In the genomic region with DNA sequence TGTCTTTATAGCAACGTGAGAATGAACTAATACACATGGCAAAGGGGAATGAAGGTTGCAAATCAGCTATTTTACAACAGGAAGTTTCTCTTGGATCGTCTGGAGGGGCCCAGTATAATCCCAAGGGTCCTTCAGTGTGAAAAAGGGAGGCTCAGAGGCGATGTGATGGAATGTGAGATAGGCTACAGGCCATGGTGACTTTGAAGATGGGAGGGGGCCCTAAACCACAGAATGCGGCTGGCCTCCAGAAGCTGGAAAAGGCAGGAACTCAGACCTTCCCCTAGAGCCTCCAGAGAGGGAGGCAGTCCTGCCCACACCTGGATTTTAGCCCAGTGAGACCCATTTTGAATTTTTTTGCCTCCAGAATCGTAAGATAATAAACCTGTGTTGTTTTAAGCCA, we compare ENCODE assay signal across 13 cellular contexts.
"Had no signal": no experiment of that assay in that cellular context is flagged by ENCODE, and none has a peak within 500 bp of the region (broad histone marks: within the 10 kb centered on the region; RNA-seq: fewer than 3 reads in every experiment).

No MANE protein-coding gene starts in this region.

- H3K9ac ChIP-seq: parathyroid adenoma had no signal

- H3K4me1 ChIP-seq: breast epithelium, parathyroid adenoma had no signal

- H3K27me3 ChIP-seq: ascending aorta, breast epithelium had no signal

- H3K27ac ChIP-seq: parathyroid adenoma had no signal

- H3K79me2 ChIP-seq: parathyroid adenoma had no signal

- H3K36me3 Mint-ChIP-seq: stimulated activated effector memory CD8-positive, alpha-beta T cell treated with anti-CD3 and anti-CD28 coated beads, Interleukin-12 subunit alpha, Interleukin-12 subunit beta, amount 100 ng/mL, for 72 hours had no signal

- H3K4me3 Mint-ChIP-seq: activated CD4-positive, alpha-beta T cell treated with anti-CD3 and anti-CD28 coated beads, Interleukin-2, amount 10 ng/mL, durations not matched to agents 7 days and 5 days; activated naive CD4-positive, alpha-beta T cell treated with anti-CD3 and anti-CD28 coated beads for 36 hours; activated naive CD8-positive, alpha-beta T cell treated with anti-CD3 and anti-CD28 coated beads, Interleukin-2, amount 50 U/mL, for 24 hours; activated T-helper 17 cell treated with anti-CD3 and anti-CD28 coated beads, Interleukin-2, amount 50 U/mL, for 72 hours; stimulated activated effector memory CD8-positive, alpha-beta T cell treated with anti-CD3 and anti-CD28 coated beads, Interleukin-12 subunit alpha, Interleukin-12 subunit beta, amount 100 ng/mL, for 72 hours had no signal

- H3K9me3 Mint-ChIP-seq: activated CD4-positive, alpha-beta T cell treated with anti-CD3 and anti-CD28 coated beads, Interleukin-2, amount 10 ng/mL, durations not matched to agents 7 days and 5 days; activated naive CD4-positive, alpha-beta T cell treated with anti-CD3 and anti-CD28 coated beads for 36 hours; activated naive CD8-positive, alpha-beta T cell treated with anti-CD3 and anti-CD28 coated beads, Interleukin-2, amount 50 U/mL, for 24 hours; activated T-helper 17 cell treated with anti-CD3 and anti-CD28 coated beads, Interleukin-2, amount 50 U/mL, for 72 hours; stimulated activated effector memory CD8-positive, alpha-beta T cell treated with anti-CD3 and anti-CD28 coated beads, Interleukin-12 subunit alpha, Interleukin-12 subunit beta, amount 100 ng/mL, for 72 hours had no signal

- ATAC-seq: activated naive CD8-positive, alpha-beta T cell treated with anti-CD3 and anti-CD28 coated beads, Interleukin-2, amount 50 U/mL, for 24 hours; activated T-helper 17 cell treated with anti-CD3 and anti-CD28 coated beads, Interleukin-2, amount 50 U/mL, for 72 hours; stimulated activated effector memory CD8-positive, alpha-beta T cell treated with anti-CD3 and anti-CD28 coated beads, Interleukin-12 subunit alpha, Interleukin-12 subunit beta, amount 100 ng/mL, for 72 hours had no signal

- H3K27ac Mint-ChIP-seq: activated CD4-positive, alpha-beta T cell treated with anti-CD3 and anti-CD28 coated beads, Interleukin-2, amount 10 ng/mL, durations not matched to agents 7 days and 5 days; activated naive CD4-positive, alpha-beta T cell treated with anti-CD3 and anti-CD28 coated beads for 36 hours; activated naive CD8-positive, alpha-beta T cell treated with anti-CD3 and anti-CD28 coated beads, Interleukin-2, amount 50 U/mL, for 24 hours; activated T-helper 17 cell treated with anti-CD3 and anti-CD28 coated beads, Interleukin-2, amount 50 U/mL, for 72 hours; stimulated activated effector memory CD8-positive, alpha-beta T cell treated with anti-CD3 and anti-CD28 coated beads, Interleukin-12 subunit alpha, Interleukin-12 subunit beta, amount 100 ng/mL, for 72 hours had no signal

- H3K27me3 Mint-ChIP-seq: activated CD4-positive, alpha-beta T cell treated with anti-CD3 and anti-CD28 coated beads, Interleukin-2, amount 10 ng/mL, durations not matched to agents 7 days and 5 days; activated naive CD8-positive, alpha-beta T cell treated with anti-CD3 and anti-CD28 coated beads, Interleukin-2, amount 50 U/mL, for 24 hours had no signal

- H3K4me1 Mint-ChIP-seq: activated T-helper 17 cell treated with anti-CD3 and anti-CD28 coated beads, Interleukin-2, amount 50 U/mL, for 72 hours had no signal

- H3K9me3 ChIP-seq: ascending aorta, breast epithelium had no signal

- H3K36me3 ChIP-seq: ascending aorta, breast epithelium had no signal

- DNase-seq: activated CD4-positive, alpha-beta T cell treated with anti-CD3 and anti-CD28 coated beads, Interleukin-2, amount 10 ng/mL, durations not matched to agents 7 days and 5 days; activated naive CD4-positive, alpha-beta T cell treated with anti-CD3 and anti-CD28 coated beads for 36 hours; activated naive CD8-positive, alpha-beta T cell treated with anti-CD3 and anti-CD28 coated beads, Interleukin-2, amount 50 U/mL, for 24 hours; activated T-cell treated with anti-CD3 and anti-CD28 coated beads for 4 hours; cerebellar nuclear complex; kidney; left ventricle myocardium superior had no signal

- H3K4me3 ChIP-seq: ascending aorta, breast epithelium had no signal

- FAIRE-seq: kidney, urothelium cell line had no signal

- H2AFZ ChIP-seq: parathyroid adenoma had no signal
